Comparison of ENCODE assay signal across 28 cellular contexts in genomic region chr2:212107989-212108388, GRCh38.
"Had no signal": no experiment of that assay in that cellular context is flagged by ENCODE, and none has a peak within 500 bp of the region (broad histone marks: within the 10 kb centered on the region; RNA-seq: fewer than 3 reads in every experiment).

No MANE protein-coding gene starts in this region.

- H3K36me3 Mint-ChIP-seq: stimulated activated effector memory CD8-positive, alpha-beta T cell treated with anti-CD3 and anti-CD28 coated beads, Interleukin-12 subunit alpha, Interleukin-12 subunit beta, amount 100 ng/mL, for 72 hours; stimulated activated naive B cell treated with anti-CD40 and anti-IgM and Interleukin-4, amounts not matched to agents 10 μg/mL and 1 μg/mL and 100 μg/mL, for 72 hours had no signal

- DNase-seq: occipital lobe; ovary; posterior cingulate gyrus; psoas muscle; right cardiac atrium; right lobe of liver; sigmoid colon; stimulated activated CD4-positive, alpha-beta T cell treated with anti-CD3 and anti-CD28 coated beads, Interleukin-15, amount 100 ng/mL, for 24 hours; stimulated activated CD4-positive, alpha-beta T cell treated with anti-CD3 and anti-CD28 coated beads, Interleukin-2, amount 100 ng/mL, for 24 hours; stimulated activated CD4-positive, alpha-beta T cell treated with anti-CD3 and anti-CD28 coated beads, Interleukin-2, amount 100 ng/mL, for 48 hours; stimulated activated CD4-positive, alpha-beta T cell treated with anti-CD3 and anti-CD28 coated beads, Interleukin-4, amount 100 ng/mL, for 24 hours; stimulated activated naive B cell treated with anti-CD40 and anti-IgM and Interleukin-4, amounts not matched to agents 10 μg/mL and 1 μg/mL and 100 μg/mL, for 72 hours; stimulated activated naive CD4-positive, alpha-beta T cell treated with Interleukin-2 at 50 U/mL for 16 hours; stomach; thyroid gland; trophoblast cell; upper lobe of left lung had no signal

- H3K4me3 ChIP-seq: neural progenitor cell, ovary, psoas muscle, right lobe of liver, sigmoid colon, stomach, thoracic aorta, thyroid gland, tibial nerve, upper lobe of left lung, vagina had no signal

- H3K27ac Mint-ChIP-seq: nephron; neural progenitor cell; progenitor cell of endocrine pancreas; stimulated activated effector memory CD8-positive, alpha-beta T cell treated with anti-CD3 and anti-CD28 coated beads, Interleukin-12 subunit alpha, Interleukin-12 subunit beta, amount 100 ng/mL, for 72 hours; stimulated activated naive B cell treated with anti-CD40 and anti-IgM and Interleukin-4, amounts not matched to agents 10 μg/mL and 1 μg/mL and 100 μg/mL, for 72 hours; stimulated activated naive CD8-positive, alpha-beta T cell treated with anti-CD3 and anti-CD28 coated beads, Interleukin-15, Interleukin-2, amounts not matched to agents 100 ng/mL and 50 ng/mL, for 24 hours had no signal

- H3K36me3 ChIP-seq: neural progenitor cell, ovary, right lobe of liver, sigmoid colon, stomach, thoracic aorta, thyroid gland, tibial nerve, upper lobe of left lung, vagina had no signal

- H3K4me3 Mint-ChIP-seq: nephron; neural progenitor cell; stimulated activated effector memory CD8-positive, alpha-beta T cell treated with anti-CD3 and anti-CD28 coated beads, Interleukin-12 subunit alpha, Interleukin-12 subunit beta, amount 100 ng/mL, for 72 hours; stimulated activated naive B cell treated with anti-CD40 and anti-IgM and Interleukin-4, amounts not matched to agents 10 μg/mL and 1 μg/mL and 100 μg/mL, for 72 hours; stimulated activated naive CD8-positive, alpha-beta T cell treated with anti-CD3 and anti-CD28 coated beads, Interleukin-15, Interleukin-2, amounts not matched to agents 100 ng/mL and 50 ng/mL, for 24 hours had no signal

- H3K27me3 ChIP-seq: neural progenitor cell, ovary, right lobe of liver, sigmoid colon, stomach, thyroid gland, tibial nerve, upper lobe of left lung, vagina had no signal

- ATAC-seq: psoas muscle; right cardiac atrium; right lobe of liver; stimulated activated effector memory CD8-positive, alpha-beta T cell treated with anti-CD3 and anti-CD28 coated beads, Interleukin-12 subunit alpha, Interleukin-12 subunit beta, amount 100 ng/mL, for 72 hours; stimulated activated naive B cell treated with anti-CD40 and anti-IgM and Interleukin-4, amounts not matched to agents 10 μg/mL and 1 μg/mL and 100 μg/mL, for 72 hours had no signal

- H3K4me2 ChIP-seq: neural progenitor cell had no signal

- H3K4me1 ChIP-seq: neural progenitor cell, parathyroid adenoma, psoas muscle, right lobe of liver, sigmoid colon, stomach, tibial nerve, upper lobe of left lung, vagina had no signal

- H3K79me2 ChIP-seq: parathyroid adenoma had no signal

- H3K27me3 Mint-ChIP-seq: stimulated activated naive B cell treated with anti-CD40 and anti-IgM and Interleukin-4, amounts not matched to agents 10 μg/mL and 1 μg/mL and 100 μg/mL, for 72 hours; stimulated activated naive CD8-positive, alpha-beta T cell treated with anti-CD3 and anti-CD28 coated beads, Interleukin-15, Interleukin-2, amounts not matched to agents 100 ng/mL and 50 ng/mL, for 24 hours had no signal

- H3K27ac ChIP-seq: neural progenitor cell, ovary, parathyroid adenoma, psoas muscle, right lobe of liver, sigmoid colon, stomach, thoracic aorta, thyroid gland, tibial nerve, upper lobe of left lung, vagina had no signal

- H2AFZ ChIP-seq: neural progenitor cell, parathyroid adenoma had no signal

- H3K9me3 ChIP-seq: ovary, psoas muscle, right lobe of liver, thoracic aorta, thyroid gland, vagina had no signal

- H3K4me1 Mint-ChIP-seq: nephron; neural progenitor cell; stimulated activated effector memory CD8-positive, alpha-beta T cell treated with anti-CD3 and anti-CD28 coated beads, Interleukin-12 subunit alpha, Interleukin-12 subunit beta, amount 100 ng/mL, for 72 hours; stimulated activated naive B cell treated with anti-CD40 and anti-IgM and Interleukin-4, amounts not matched to agents 10 μg/mL and 1 μg/mL and 100 μg/mL, for 72 hours had no signal

- FAIRE-seq: small intestine, urothelium cell line had no signal

- H3K9ac ChIP-seq: neural progenitor cell, parathyroid adenoma had no signal
